Comparison of ENCODE assay signal across 19 cellular contexts in genomic region chr2:190847504-190848201, GRCh38. TPM values are rescaled to one million over a fixed set of nuclear protein-coding genes. Genes with fewer than 3 reads are reported as not detected.
DNase-seq lines count a peak whose midpoint lies in the region; ATAC-seq and TF ChIP-seq lines count a peak whose summit lies in the region.
"Had no signal": no experiment of that assay in that cellular context is flagged by ENCODE, and none has a peak within 500 bp of the region (broad histone marks: within the 10 kb centered on the region; RNA-seq: fewer than 3 reads in every experiment).

No MANE protein-coding gene starts in this region.

- TF ChIP-seq POLR2A in gastroesophageal sphincter (IDR thresholded peaks at IDR 0.05) (no peak), upper lobe of left lung (IDR thresholded peaks at IDR 0.05) (no peak)

- no peaks in the 10 kb centered on the region for H3F3A ChIP-seq in smooth muscle cell (ENCODE audit: low read depth)

- H4K20me1 ChIP-seq in smooth muscle cell (ENCODE audit: low read depth), result no peaks in the 10 kb centered on the region

- no peak overlapping the region for H3K27ac Mint-ChIP-seq in T-helper 17 cell
- H3K27ac Mint-ChIP-seq: natural killer cell treated with Interleukin-12 subunit alpha and Interleukin-12 subunit beta and Interleukin-15 and Interleukin-18, amount 100 ng/mL, for 72 hours; T-cell had no signal

- peak; percentile 32 for DNase-seq in NCI-H2171 treated with DMSO at 0.1 percent for 48 hours (lab: John Stamatoyannopoulos, UW)
- no peak for DNase-seq in NCI-H2171 (lab: John Stamatoyannopoulos, UW)
- DNase-seq in amniotic epithelial cell (ENCODE audit: low read depth), result peak; percentile 90
- no peak for DNase-seq in upper lobe of left lung
- no peak for DNase-seq in smooth muscle cell (lab: John Stamatoyannopoulos, UW; ENCODE audit: unreplicated experiment)
- DNase-seq in activated naive CD4-positive, alpha-beta T cell treated with anti-CD3 and anti-CD28 coated beads, Interleukin-2, amount 50 U/mL, for 16 hours, result no peak
- no peak for DNase-seq in T-helper 17 cell
- DNase-seq: activated CD4-positive, CD25-positive, alpha-beta regulatory T cell treated with anti-CD3 and anti-CD28 coated beads, Interleukin-2, amount 50 U/mL, for 72 hours; CD8-positive, alpha-beta memory T cell; erythroblast; GF-D8; KBM-7; NCI-H146; NCI-H526 treated with DMSO at 0.1 percent for 48 hours; retina; T-cell; testis had no signal

- no peaks in the 10 kb centered on the region for H3K9me3 ChIP-seq in gastroesophageal sphincter
- H3K9me3 ChIP-seq in upper lobe of left lung, result no peaks in the 10 kb centered on the region
- H3K9me3 ChIP-seq in smooth muscle cell (replicated peaks; ENCODE audit: low read depth), result no peaks in the 10 kb centered on the region
- H3K9me3 ChIP-seq in T-helper 17 cell (ENCODE audit: control insufficient read depth, low read length, poor library complexity, severe bottlenecking), result no peaks in the 10 kb centered on the region
- H3K9me3 ChIP-seq: testis had no signal

- no peaks in the 10 kb centered on the region for H3K79me2 ChIP-seq in smooth muscle cell (ENCODE audit: low read depth)

- H3K36me3 Mint-ChIP-seq in T-helper 17 cell (ENCODE audit: low read depth), result no peaks in the 10 kb centered on the region
- H3K36me3 Mint-ChIP-seq: natural killer cell treated with Interleukin-12 subunit alpha and Interleukin-12 subunit beta and Interleukin-15 and Interleukin-18, amount 100 ng/mL, for 72 hours had no signal

- H3K4me1 Mint-ChIP-seq in T-helper 17 cell, result no peaks in the 10 kb centered on the region

- H3K4me1 ChIP-seq in gastroesophageal sphincter (peaks cover 3 to 27% (median 6%) of the 10 kb centered on the region in 3 donors), upper lobe of left lung (peaks cover 0 to 27% (median 17%) of the 10 kb centered on the region in 4 donors), smooth muscle cell (ENCODE audit: low read depth) (no peaks in the 10 kb centered on the region)
- H3K4me1 ChIP-seq: testis had no signal

- H3K27ac ChIP-seq in gastroesophageal sphincter (peak overlapping the region in 3 of 4 donors; percentile 49 to 65 (median 53)), upper lobe of left lung (peak overlapping the region in 3 of 4 donors; percentile 33 to 64 (median 61)), smooth muscle cell (ENCODE audit: low read depth) (no peak overlapping the region)
- H3K27ac ChIP-seq: testis had no signal

- no peaks in the 10 kb centered on the region for H3K27me3 ChIP-seq in gastroesophageal sphincter
- H3K27me3 ChIP-seq in upper lobe of left lung, result no peaks in the 10 kb centered on the region
- no peaks in the 10 kb centered on the region for H3K27me3 ChIP-seq in smooth muscle cell (ENCODE audit: low read depth)
- H3K27me3 ChIP-seq: testis had no signal

- no peak overlapping the region for H3K4me2 ChIP-seq in smooth muscle cell

- no peak overlapping the region for H3K4me3 Mint-ChIP-seq in T-helper 17 cell
- H3K4me3 Mint-ChIP-seq: CD8-positive, alpha-beta memory T cell; natural killer cell treated with Interleukin-12 subunit alpha and Interleukin-12 subunit beta and Interleukin-15 and Interleukin-18, amount 100 ng/mL, for 72 hours; T-cell had no signal

- TF ChIP-seq EP300 in gastroesophageal sphincter (IDR thresholded peaks at IDR 0.05), result no peak
- no peak for TF ChIP-seq EP300 in upper lobe of left lung (IDR thresholded peaks at IDR 0.05)

- H3K36me3 ChIP-seq in gastroesophageal sphincter (no peaks in the 10 kb centered on the region), upper lobe of left lung (no peaks in the 10 kb centered on the region), smooth muscle cell (ENCODE audit: low read depth) (no peaks in the 10 kb centered on the region)

- H3K27me3 Mint-ChIP-seq in T-helper 17 cell, result no peaks in the 10 kb centered on the region
- H3K27me3 Mint-ChIP-seq: CD8-positive, alpha-beta memory T cell; natural killer cell treated with Interleukin-12 subunit alpha and Interleukin-12 subunit beta and Interleukin-15 and Interleukin-18, amount 100 ng/mL, for 72 hours; T-cell had no signal

- no peak overlapping the region for H3K9ac ChIP-seq in smooth muscle cell (ENCODE audit: low read depth)

- H2AFZ ChIP-seq in smooth muscle cell (ENCODE audit: low read depth), result no peak overlapping the region

- H3K4me3 ChIP-seq in gastroesophageal sphincter, result no peak overlapping the region
- H3K4me3 ChIP-seq in upper lobe of left lung, result no peak overlapping the region
- H3K4me3 ChIP-seq in smooth muscle cell, result no peak overlapping the region
- H3K4me3 ChIP-seq: testis had no signal

- ATAC-seq in gastroesophageal sphincter, result no peak
- peak in 1 of 2 donors; percentile 42 for ATAC-seq in upper lobe of left lung (ENCODE audit: low FRiP score in 2 of 2)
- ATAC-seq in T-helper 17 cell, result no peak
- ATAC-seq: natural killer cell treated with Interleukin-12 subunit alpha and Interleukin-12 subunit beta and Interleukin-15 and Interleukin-18, amount 100 ng/mL, for 72 hours; T-cell had no signal

- 15 to 34% methylated on average over 6 of the region's 6 CpGs for WGBS in gastroesophageal sphincter (ENCODE audit: low coverage in 1 of 2), 2 donors
- 35 to 38% methylated on average over 6 of the region's 6 CpGs for WGBS in upper lobe of left lung, 2 donors
- 94% methylated on average over 6 of the region's 6 CpGs for WGBS in smooth muscle cell (ENCODE audit: low lambda C conversion rate)

- no peak for TF ChIP-seq CTCF in gastroesophageal sphincter (IDR thresholded peaks at IDR 0.05)
- TF ChIP-seq CTCF in upper lobe of left lung (IDR thresholded peaks at IDR 0.05), result no peak
- TF ChIP-seq CTCF in smooth muscle cell (IDR thresholded peaks at IDR 0.05; ENCODE audit: borderline replicate concordance, insufficient read depth, poor library complexity, severe bottlenecking), result no peak

RNA-seq across cellular contexts. Expression of gene GLS, which starts 33.0 kb away (rescaled TPM):
- 100 to 1,000 TPM in 3 of 4 donors, 10 to 100 TPM in 1; 85.4 to 219 (median 117) TPM for total RNA-seq in gastroesophageal sphincter
- total RNA-seq in upper lobe of left lung, result 100 to 1,000 TPM; 126 to 401 (median 189) TPM
- 454 and 515 TPM in 2 replicates for total RNA-seq in smooth muscle cell
- polyA plus RNA-seq in smooth muscle cell, result 76.2 and 114 TPM in 2 replicates
- 100 to 1,000 TPM; 264 to 292 TPM for total RNA-seq in T-helper 17 cell

Comparison
In these comparisons a context has a peak if more than half of its experiments do, and no peak if none do; other contexts are left out.
1. DNase-seq: peak in NCI-H2171 treated with DMSO at 0.1 percent for 48 hours (single experiment) and amniotic epithelial cell (single experiment); none in NCI-H2171 (single experiment), upper lobe of left lung (0 of 2), smooth muscle cell (single experiment), activated naive CD4-positive, alpha-beta T cell treated with anti-CD3 and anti-CD28 coated beads, Interleukin-2, amount 50 U/mL, for 16 hours (single experiment) and T-helper 17 cell (0 of 3).